Comparison of ENCODE assay signal across 29 cellular contexts in the genomic region with DNA sequence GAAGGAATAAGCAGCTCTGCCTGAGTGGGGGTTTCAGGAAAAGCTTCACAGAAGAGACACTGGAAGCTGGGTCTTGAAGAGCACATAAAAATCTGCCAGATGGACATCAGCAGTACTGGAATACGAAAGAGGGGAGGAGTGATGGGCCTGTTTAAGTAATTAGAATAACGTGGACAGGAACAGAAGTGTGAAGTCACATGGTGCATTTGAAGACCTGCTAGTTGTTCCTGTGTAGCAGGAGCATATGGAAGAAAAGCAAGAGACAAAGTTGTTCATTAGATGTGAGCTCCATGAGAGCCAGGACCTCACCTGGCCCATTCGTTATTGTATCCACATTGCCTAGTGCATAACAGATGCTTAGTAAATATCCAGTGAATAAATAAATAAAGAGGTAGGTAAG.
"Had no signal": no experiment of that assay in that cellular context is flagged by ENCODE, and none has a peak within 500 bp of the region (broad histone marks: within the 10 kb centered on the region; RNA-seq: fewer than 3 reads in every experiment).

No MANE protein-coding gene starts in this region.

- H3K27ac Mint-ChIP-seq: activated B cell treated with CpG ODN at 0.5 μM for 24 hours; activated CD8-positive, alpha-beta T cell treated with anti-CD3 and anti-CD28 coated beads for 36 hours; activated naive CD8-positive, alpha-beta T cell; activated T-helper 17 cell treated with anti-CD3 and anti-CD28 coated beads, Interleukin-2, amount 50 U/mL, for 72 hours; dendritic cell treated with granulocyte-macrophage colony-stimulating factor and Interleukin-4, amounts not matched to agents 40 ng/mL and 50 ng/mL, for 4 days; endodermal cell; T-helper 1 cell treated with Interleukin-12 subunit alpha and Interleukin-12 subunit beta and Interleukin-4 antibody, amounts not matched to agents 30 μg/mL and 1 μg/mL, for 36 hours; T-helper 2 cell treated with Interferon-gamma antibody and Interleukin-4, amounts not matched to agents 5 μg/mL and 100 μg/mL, for 36 hours had no signal

- H3K4me3 Mint-ChIP-seq: activated B cell treated with CpG ODN at 0.5 μM for 24 hours; activated CD8-positive, alpha-beta T cell treated with anti-CD3 and anti-CD28 coated beads for 36 hours; activated naive CD8-positive, alpha-beta T cell; activated T-cell treated with anti-CD3 and anti-CD28 coated beads, Interleukin-2, amount 50 U/mL, for 4 hours; activated T-helper 17 cell treated with anti-CD3 and anti-CD28 coated beads, Interleukin-2, amount 50 U/mL, for 72 hours; central memory CD8-positive, alpha-beta T cell; dendritic cell treated with granulocyte-macrophage colony-stimulating factor and Interleukin-4, amounts not matched to agents 40 ng/mL and 50 ng/mL, for 4 days; endodermal cell; T-helper 1 cell treated with Interleukin-12 subunit alpha and Interleukin-12 subunit beta and Interleukin-4 antibody, amounts not matched to agents 30 μg/mL and 1 μg/mL, for 36 hours; T-helper 2 cell treated with Interferon-gamma antibody and Interleukin-4, amounts not matched to agents 5 μg/mL and 100 μg/mL, for 36 hours had no signal

- ATAC-seq: activated CD4-positive, CD25-positive, alpha-beta regulatory T cell treated with anti-CD3 and anti-CD28 coated beads, Interleukin-2, amount 50 U/mL, for 24 hours; activated CD8-positive, alpha-beta T cell treated with anti-CD3 and anti-CD28 coated beads for 36 hours; activated T-cell treated with anti-CD3 and anti-CD28 coated beads, Interleukin-2, amount 50 U/mL, for 4 hours; activated T-helper 17 cell treated with anti-CD3 and anti-CD28 coated beads, Interleukin-2, amount 50 U/mL, for 72 hours; esophagus mucosa had no signal

- H3K9me3 Mint-ChIP-seq: activated B cell treated with CpG ODN at 0.5 μM for 24 hours; activated CD8-positive, alpha-beta T cell treated with anti-CD3 and anti-CD28 coated beads for 36 hours; activated T-cell treated with anti-CD3 and anti-CD28 coated beads, Interleukin-2, amount 50 U/mL, for 4 hours; activated T-helper 17 cell treated with anti-CD3 and anti-CD28 coated beads, Interleukin-2, amount 50 U/mL, for 72 hours; central memory CD8-positive, alpha-beta T cell; dendritic cell treated with granulocyte-macrophage colony-stimulating factor and Interleukin-4, amounts not matched to agents 40 ng/mL and 50 ng/mL, for 4 days; endodermal cell; T-helper 1 cell treated with Interleukin-12 subunit alpha and Interleukin-12 subunit beta and Interleukin-4 antibody, amounts not matched to agents 30 μg/mL and 1 μg/mL, for 36 hours; T-helper 2 cell treated with Interferon-gamma antibody and Interleukin-4, amounts not matched to agents 5 μg/mL and 100 μg/mL, for 36 hours had no signal

- DNase-seq: activated B cell treated with CpG ODN at 0.5 μM for 24 hours; activated CD4-positive, alpha-beta T cell treated with anti-CD3 and anti-CD28 coated beads for 48 hours; activated CD4-positive, alpha-beta T cell treated with anti-CD3 and anti-CD28 coated beads, Interleukin-2, amount 50 U/mL, for 1 hour; activated CD4-positive, alpha-beta T cell treated with anti-CD3 and anti-CD28 coated beads, Interleukin-2, amount 50 U/mL, for 48 hours; activated CD8-positive, alpha-beta memory T cell treated with anti-CD3 and anti-CD28 coated beads for 24 hours; activated CD8-positive, alpha-beta T cell treated with anti-CD3 and anti-CD28 coated beads for 36 hours; activated effector memory CD4-positive, alpha-beta T cell treated with Interleukin-2 at 50 U/mL for 16 hours; activated gamma-delta T cell treated with Interleukin-2 at 50 U/mL for 16 hours; activated naive CD4-positive, alpha-beta T cell treated with anti-CD3 and anti-CD28 coated beads, Interleukin-2, amount 50 U/mL, for 16 hours; activated naive CD4-positive, alpha-beta T cell treated with Interleukin-2 at 50 U/mL for 16 hours; activated T-cell treated with anti-CD3 and anti-CD28 coated beads, Interleukin-2, amount 50 U/mL, for 4 hours; amniotic stem cell; anterior cingulate cortex; brain microvascular endothelial cell; dorsolateral prefrontal cortex; effector memory CD4-positive, alpha-beta T cell; endodermal cell; foreskin fibroblast; head of caudate nucleus; T1000; WERI-Rb-1 had no signal

- H3K4me1 Mint-ChIP-seq: activated B cell treated with CpG ODN at 0.5 μM for 24 hours; activated T-helper 17 cell treated with anti-CD3 and anti-CD28 coated beads, Interleukin-2, amount 50 U/mL, for 72 hours; endodermal cell had no signal
